18 cellular contexts compared by ENCODE assay signal in the genomic region with DNA sequence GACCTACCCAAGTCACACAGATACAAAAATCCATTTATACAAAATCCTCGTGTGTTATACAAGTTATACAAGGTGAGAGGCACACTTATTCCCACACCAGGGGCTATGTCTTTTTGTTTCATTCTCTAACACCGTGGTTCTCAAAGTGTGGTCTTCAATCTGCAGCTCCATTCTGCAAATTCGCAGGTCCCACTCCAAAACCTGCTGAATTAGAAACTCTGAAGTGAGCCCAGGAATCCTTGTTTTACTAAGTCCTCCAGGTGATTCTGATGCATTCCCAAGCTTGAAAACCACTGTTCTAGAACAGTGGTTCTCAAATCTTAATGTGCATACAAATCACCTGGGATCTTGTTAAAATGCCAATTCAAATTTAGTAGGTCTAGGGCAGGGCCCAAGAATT. TPM values are rescaled to one million over a fixed set of nuclear protein-coding genes. Genes with fewer than 3 reads are reported as not detected.
A peak's percentile ranks its signal among the peaks of the same experiment; 100 is the strongest.
DNase-seq lines count a peak whose midpoint lies in the region; ATAC-seq and TF ChIP-seq lines count a peak whose summit lies in the region.
"Had no signal": no experiment of that assay in that cellular context is flagged by ENCODE, and none has a peak within 500 bp of the region (broad histone marks: within the 10 kb centered on the region; RNA-seq: fewer than 3 reads in every experiment).

No MANE protein-coding gene starts in this region.

- H3K4me3 Mint-ChIP-seq in WTC11 = no peak overlapping the region
- H3K4me3 Mint-ChIP-seq in activated CD4-positive, alpha-beta T cell treated with anti-CD3 and anti-CD28 coated beads, Interleukin-2, amount 10 ng/mL, durations not matched to agents 7 days and 5 days = no peak overlapping the region
- H3K4me3 Mint-ChIP-seq: B cell; CD4-positive, CD25-positive, alpha-beta regulatory T cell; CD8-positive, alpha-beta T cell had no signal

- H3K27me3 Mint-ChIP-seq in WTC11 (ENCODE audit: low read depth) = no peaks in the 10 kb centered on the region; the same call in 1 of the 2 replicates
- H3K27me3 Mint-ChIP-seq in activated CD4-positive, alpha-beta T cell treated with anti-CD3 and anti-CD28 coated beads, Interleukin-2, amount 10 ng/mL, durations not matched to agents 7 days and 5 days = no peaks in the 10 kb centered on the region
- H3K27me3 Mint-ChIP-seq: CD4-positive, CD25-positive, alpha-beta regulatory T cell had no signal

- H3K4me1 Mint-ChIP-seq in WTC11 = peaks cover 56% of the 10 kb centered on the region
- H3K4me1 Mint-ChIP-seq in activated CD4-positive, alpha-beta T cell treated with anti-CD3 and anti-CD28 coated beads, Interleukin-2, amount 10 ng/mL, durations not matched to agents 7 days and 5 days = no peaks in the 10 kb centered on the region
- H3K4me1 Mint-ChIP-seq: B cell; CD4-positive, CD25-positive, alpha-beta regulatory T cell had no signal

- WGBS in suprapubic skin = 74% methylated on average over 3 of the region's 3 CpGs

- CTCF ChIA-PET in WTC11 (lab: Charles Lee) = interaction anchor here (1.0 to 2.6 kb wide), 6 partner anchors 8 to 223 kb away, joined by 3 to 8 read pairs (median 6); partner anchors contain the start of gene LRFN2
- CTCF ChIA-PET in activated CD4-positive, alpha-beta T cell treated with anti-CD3 and anti-CD28 coated beads, Interleukin-2, amount 10 ng/mL, durations not matched to agents 7 days and 5 days (lab: Charles Lee) = no interaction called here

- no peak for TF ChIP-seq CTCF in WTC11 (IDR thresholded peaks at IDR 0.05)
- TF ChIP-seq CTCF in suprapubic skin (IDR thresholded peaks at IDR 0.05) = no peak

- no peaks in the 10 kb centered on the region for H3K9me2 ChIP-seq in Karpas-422 (replicated peaks; ENCODE audit: insufficient read depth, low read length)

- DNase-seq in DMS79 (lab: John Stamatoyannopoulos, UW) (peak; percentile 52), Karpas-422 (peak; percentile 71), WTC11 (ENCODE audit: low spot score) (no peak), suprapubic skin (ENCODE audit: low spot score in 2 of 2) (no peak), sciatic nerve (ENCODE audit: low spot score) (no peak)
- DNase-seq in activated CD4-positive, alpha-beta T cell treated with anti-CD3 and anti-CD28 coated beads, Interleukin-2, amount 10 ng/mL, durations not matched to agents 7 days and 5 days = no peak
- DNase-seq: Caco-2; CD4-positive, CD25-positive, alpha-beta regulatory T cell; CD8-positive, alpha-beta T cell; DMS153; GF-D8; H7; HCEC 1CT had no signal

- intact Hi-C loops in sciatic nerve (cut with DNase I) = no loop called here

- H3K27ac ChIP-seq in Karpas-422 (ENCODE audit: low read length) = no peak overlapping the region
- H3K27ac ChIP-seq in suprapubic skin = no peak overlapping the region
- H3K27ac ChIP-seq: 22Rv1, BLaER1, C4-2B had no signal

- H3K36me3 ChIP-seq in Karpas-422 (ENCODE audit: insufficient read depth, low read length) (no peaks in the 10 kb centered on the region), suprapubic skin (no peaks in the 10 kb centered on the region)

- peak overlapping the region; percentile 24; the same call in 1 of the 2 replicates for H3K27ac Mint-ChIP-seq in WTC11
- H3K27ac Mint-ChIP-seq in activated CD4-positive, alpha-beta T cell treated with anti-CD3 and anti-CD28 coated beads, Interleukin-2, amount 10 ng/mL, durations not matched to agents 7 days and 5 days = no peak overlapping the region
- H3K27ac Mint-ChIP-seq: B cell; CD4-positive, CD25-positive, alpha-beta regulatory T cell; CD8-positive, alpha-beta T cell had no signal

- H3K4me1 ChIP-seq in Karpas-422 (ENCODE audit: low read length) (peaks cover 32% of the 10 kb centered on the region), suprapubic skin (no peaks in the 10 kb centered on the region)
- H3K4me1 ChIP-seq: Caco-2 had no signal

- H3K79me2 ChIP-seq in Karpas-422 (ENCODE audit: low read length) = no peaks in the 10 kb centered on the region

- POLR2A ChIA-PET in WTC11 (lab: Charles Lee) = no interaction called here
- POLR2A ChIA-PET in activated CD4-positive, alpha-beta T cell treated with anti-CD3 and anti-CD28 coated beads, Interleukin-2, amount 10 ng/mL, durations not matched to agents 7 days and 5 days (lab: Charles Lee) = no interaction called here

- H4K20me1 ChIP-seq in Karpas-422 (ENCODE audit: insufficient read depth, low read depth, low read length) = no peaks in the 10 kb centered on the region

- TF ChIP-seq POLR2A in suprapubic skin (IDR thresholded peaks at IDR 0.05) = no peak

- H3K27me3 ChIP-seq in Karpas-422 (ENCODE audit: low read length) (no peaks in the 10 kb centered on the region), suprapubic skin (no peaks in the 10 kb centered on the region)
- H3K27me3 ChIP-seq: BLaER1 had no signal

- H3K36me3 Mint-ChIP-seq in WTC11 = peaks cover 3% of the 10 kb centered on the region; the same call in 1 of the 2 replicates
- H3K36me3 Mint-ChIP-seq in activated CD4-positive, alpha-beta T cell treated with anti-CD3 and anti-CD28 coated beads, Interleukin-2, amount 10 ng/mL, durations not matched to agents 7 days and 5 days (ENCODE audit: low read depth) = no peaks in the 10 kb centered on the region
- H3K36me3 Mint-ChIP-seq: CD4-positive, CD25-positive, alpha-beta regulatory T cell; CD8-positive, alpha-beta T cell had no signal

- TF ChIP-seq EP300 in suprapubic skin (IDR thresholded peaks at IDR 0.05) = no peak

- no peak overlapping the region for H2AFZ ChIP-seq in Karpas-422 (ENCODE audit: low read length)

- peak overlapping the region; percentile 33 for H3K4me3 ChIP-seq in Karpas-422 (ENCODE audit: low read length)
- no peak overlapping the region for H3K4me3 ChIP-seq in suprapubic skin
- H3K4me3 ChIP-seq: BLaER1 had no signal

- peak overlapping the region; percentile 64 for H3K4me2 ChIP-seq in Karpas-422 (ENCODE audit: low read depth, low read length, poor library complexity, severe bottlenecking)
- H3K4me2 ChIP-seq: BLaER1 had no signal

- no peaks in the 10 kb centered on the region for H3K9me3 ChIP-seq in Karpas-422 (ENCODE audit: low read length)
- H3K9me3 ChIP-seq in suprapubic skin = no peaks in the 10 kb centered on the region
- H3K9me3 ChIP-seq: BLaER1, Caco-2 had no signal

- H3K9ac ChIP-seq in Karpas-422 (ENCODE audit: low read length) = no peak overlapping the region
- H3K9ac ChIP-seq: BLaER1 had no signal

- H3K9me3 Mint-ChIP-seq in WTC11 = 0 out of 2 replicates have a peak, but pooled peaks cover 4% of the 10 kb centered on the region
- H3K9me3 Mint-ChIP-seq in activated CD4-positive, alpha-beta T cell treated with anti-CD3 and anti-CD28 coated beads, Interleukin-2, amount 10 ng/mL, durations not matched to agents 7 days and 5 days = no peaks in the 10 kb centered on the region
- H3K9me3 Mint-ChIP-seq: CD4-positive, CD25-positive, alpha-beta regulatory T cell; CD8-positive, alpha-beta T cell had no signal

- ATAC-seq in WTC11 (no peak), sciatic nerve (no peak)
- ATAC-seq: CD8-positive, alpha-beta T cell had no signal

TF ChIP-seq in WTC11, 78 proteins besides CTCF, POLR2A, EP300 and RAD21:
- TF ChIP-seq SOX15 (CRISPR knock-in tag; IDR thresholded peaks at IDR 0.05) = no peak
- TF ChIP-seq E2F5 (CRISPR knock-in tag; IDR thresholded peaks at IDR 0.05) = no peak
- no peak for TF ChIP-seq GABPB1 (CRISPR knock-in tag; IDR thresholded peaks at IDR 0.05)
- TF ChIP-seq EMX1 (CRISPR knock-in tag; IDR thresholded peaks at IDR 0.05) = no peak
- TF ChIP-seq PREB (CRISPR knock-in tag; IDR thresholded peaks at IDR 0.05; ENCODE audit: borderline replicate concordance) = no peak
- no peak for TF ChIP-seq NFYB (CRISPR knock-in tag; conservative IDR thresholded peaks at IDR 0.05; ENCODE audit: low read depth)
- TF ChIP-seq NR1H2 (CRISPR knock-in tag; IDR thresholded peaks at IDR 0.05) = no peak
- TF ChIP-seq, protein P1, sequence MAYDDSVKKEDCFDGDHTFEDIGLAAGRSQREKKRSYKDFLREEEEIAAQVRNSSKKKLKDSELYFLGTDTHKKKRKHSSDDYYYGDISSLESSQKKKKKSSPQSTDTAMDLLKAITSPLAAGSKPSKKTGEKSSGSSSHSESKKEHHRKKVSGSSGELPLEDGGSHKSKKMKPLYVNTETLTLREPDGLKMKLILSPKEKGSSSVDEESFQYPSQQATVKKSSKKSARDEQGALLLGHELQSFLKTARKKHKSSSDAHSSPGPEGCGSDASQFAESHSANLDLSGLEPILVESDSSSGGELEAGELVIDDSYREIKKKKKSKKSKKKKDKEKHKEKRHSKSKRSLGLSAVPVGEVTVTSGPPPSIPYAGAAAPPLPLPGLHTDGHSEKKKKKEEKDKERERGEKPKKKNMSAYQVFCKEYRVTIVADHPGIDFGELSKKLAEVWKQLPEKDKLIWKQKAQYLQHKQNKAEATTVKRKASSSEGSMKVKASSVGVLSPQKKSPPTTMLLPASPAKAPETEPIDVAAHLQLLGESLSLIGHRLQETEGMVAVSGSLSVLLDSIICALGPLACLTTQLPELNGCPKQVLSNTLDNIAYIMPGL (CRISPR knock-in tag; IDR thresholded peaks at IDR 0.05) = no peak
TF ChIP-seq in WTC11: peak in this region for 0.

RNA-seq across cellular contexts. Expression of gene LRFN2, which starts 35.2 kb away (rescaled TPM):
- total RNA-seq in Karpas-422 (2014; rRNA removed; shearing (Covaris generic); ENCODE audit: low replicate concordance) = not detected in 2 replicates
- total RNA-seq in WTC11 (2021) (1.3 to 1.6 TPM (median 1.4 TPM) in 3 replicates), suprapubic skin (not detected), sciatic nerve (0.13 TPM)
- total RNA-seq in activated CD4-positive, alpha-beta T cell treated with anti-CD3 and anti-CD28 coated beads, Interleukin-2, amount 10 ng/mL, durations not matched to agents 7 days and 5 days = under 1 TPM; 0.08 to 0.25 TPM
- total RNA-seq: B cell; Caco-2; CD4-positive, CD25-positive, alpha-beta regulatory T cell; G401 had no signal

Comparison
In these comparisons a context has a peak if more than half of its experiments do, and no peak if none do; other contexts are left out.
1. DNase-seq: peak in DMS79 (single experiment) and Karpas-422 (single experiment); none in WTC11 (single experiment), activated CD4-positive, alpha-beta T cell treated with anti-CD3 and anti-CD28 coated beads, Interleukin-2, amount 10 ng/mL, durations not matched to agents 7 days and 5 days (single experiment), suprapubic skin (0 of 2) and sciatic nerve (single experiment).